In the genomic region with DNA sequence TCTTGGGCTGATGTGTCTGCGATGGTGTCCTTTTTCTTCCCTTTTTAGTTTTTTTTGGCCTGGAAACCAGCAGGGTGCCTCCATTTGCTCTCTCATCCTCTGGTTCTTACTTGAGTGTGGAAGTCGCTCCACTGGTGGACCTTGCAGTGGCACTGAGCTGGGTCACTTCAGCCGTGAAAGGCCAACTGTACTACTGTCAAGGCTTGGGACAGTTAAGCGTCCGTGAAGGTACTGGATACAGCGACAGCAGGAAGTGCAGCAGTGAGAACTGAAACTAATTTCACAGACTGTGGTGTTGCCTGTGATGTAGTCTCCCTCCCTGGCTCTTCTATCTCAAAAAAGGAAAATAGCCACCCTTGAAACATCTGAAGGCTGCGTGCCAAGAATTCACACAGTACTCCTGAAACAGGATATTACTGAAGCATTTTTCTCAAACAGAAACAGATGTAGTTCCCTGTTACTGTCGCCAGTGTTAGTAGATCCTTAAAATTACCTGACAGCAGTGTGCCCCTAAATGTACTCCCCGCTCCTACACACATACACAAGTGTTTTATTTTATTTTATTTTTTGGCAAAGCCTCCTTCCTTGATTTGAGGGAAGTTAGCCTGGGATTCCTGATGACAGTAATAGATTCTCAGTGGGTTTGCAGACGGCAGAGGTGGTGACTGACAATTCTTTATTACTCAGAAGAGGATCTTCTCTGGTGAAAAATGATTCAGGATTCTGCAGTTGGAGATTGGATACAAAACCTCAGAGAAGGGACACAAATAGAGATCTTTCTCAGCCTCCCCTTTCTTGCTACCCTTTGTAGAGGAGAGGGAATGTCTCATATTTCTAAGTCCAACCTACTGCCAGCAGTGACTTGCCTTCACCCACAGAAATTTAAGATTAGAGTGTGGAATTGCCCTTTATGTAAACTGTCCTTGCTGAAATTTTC, we compare ENCODE assay signal across 8 cellular contexts. TPM values are rescaled to one million over a fixed set of nuclear protein-coding genes. Genes with fewer than 3 reads are reported as not detected.
DNase-seq lines count a peak whose midpoint lies in the region; ATAC-seq and TF ChIP-seq lines count a peak whose summit lies in the region.

No MANE protein-coding gene starts in this region.

- H3K9me3 ChIP-seq in tibial nerve = no peaks in the 10 kb centered on the region

- H3K4me1 ChIP-seq in tibial nerve = peaks cover 0 to 86% (median 67%) of the 10 kb centered on the region in 4 donors

- peak; percentile 78 for DNase-seq in DMS79 (lab: John Stamatoyannopoulos, UW)
- peak; percentile 87 for DNase-seq in SIG-M5 treated with dmso at 0.1 percent for 504 hours (lab: John Stamatoyannopoulos, UW; ENCODE audit: unreplicated experiment)
- DNase-seq in chondrocyte (ENCODE audit: low spot score) = no peak
- DNase-seq in medulla oblongata (ENCODE audit: extremely low spot score) = peak; percentile 90
- peak; percentile 40 to 84 for DNase-seq in tibial nerve (ENCODE audit: low spot score in 2 of 2)
- DNase-seq in NCI-H1417 treated with DMSO at 0.1 percent for 48 hours (lab: John Stamatoyannopoulos, UW) = no peak

- peaks cover 87% of the 10 kb centered on the region for H3K4me1 Mint-ChIP-seq in chondrocyte (ENCODE audit: low read depth)

- peak overlapping the region in 1 of 4 donors; percentile 18 for H3K4me3 ChIP-seq in tibial nerve

- no peaks in the 10 kb centered on the region for H3K36me3 Mint-ChIP-seq in chondrocyte (ENCODE audit: low read depth)

- no peaks in the 10 kb centered on the region for H3K27me3 ChIP-seq in tibial nerve

- TF ChIP-seq CTCF in chondrocyte (IDR thresholded peaks at IDR 0.05) (peak; percentile 61), tibial nerve (IDR thresholded peaks at IDR 0.05) (peak in 1 of 5 experiments; percentile 22)

- peak overlapping the region; percentile 95 for H3K27ac Mint-ChIP-seq in chondrocyte (ENCODE audit: unreplicated experiment)

- H3K9me3 Mint-ChIP-seq in chondrocyte (ENCODE audit: low read depth) = no peaks in the 10 kb centered on the region

- peak overlapping the region; percentile 64 for H3K4me3 Mint-ChIP-seq in chondrocyte (ENCODE audit: unreplicated experiment)

- H3K36me3 ChIP-seq in tibial nerve = no peaks in the 10 kb centered on the region

- WGBS in tibial nerve, 2 donors = 42 to 46% methylated on average over 10 of the region's 10 CpGs

- peak overlapping the region; percentile 19 to 98 (median 98) for H3K27ac ChIP-seq in tibial nerve

- TF ChIP-seq EP300 in tibial nerve (IDR thresholded peaks at IDR 0.05) = peak in 1 of 2 donors; percentile 72

- peak in 1 of 2 donors; percentile 22 for TF ChIP-seq POLR2A in tibial nerve (IDR thresholded peaks at IDR 0.05)

- ATAC-seq in GM19397 (IDR thresholded peaks at IDR 0.05; ENCODE audit: unreplicated experiment) (peak; percentile 45), HG03520 (IDR thresholded peaks at IDR 0.05; ENCODE audit: unreplicated experiment) (peak; percentile 35)

- H3K27me3 Mint-ChIP-seq in chondrocyte (ENCODE audit: low read depth) = no peaks in the 10 kb centered on the region

RNA-seq across cellular contexts. Expression of a gene that starts 4.3 kb away (rescaled TPM):
- 49.1 to 51.6 TPM (median 49.3 TPM) in 3 replicates for total RNA-seq in chondrocyte
- 10 to 100 TPM; 54.4 to 66.3 (median 57.7) TPM for total RNA-seq in tibial nerve

RNA-seq across cellular contexts. Expression of a gene that starts 41.1 kb away (rescaled TPM):
- total RNA-seq in chondrocyte (not detected in 3 replicates), tibial nerve (not detected)

Comparison
In these comparisons a context has a peak if more than half of its experiments do, and no peak if none do; other contexts are left out.
1. DNase-seq: peak in DMS79 (single experiment), SIG-M5 treated with dmso at 0.1 percent for 504 hours (single experiment), medulla oblongata (single experiment) and tibial nerve (2 of 2); none in chondrocyte (single experiment) and NCI-H1417 treated with DMSO at 0.1 percent for 48 hours (single experiment).